Comparison of ENCODE assay signal across 16 cellular contexts in the genomic region with DNA sequence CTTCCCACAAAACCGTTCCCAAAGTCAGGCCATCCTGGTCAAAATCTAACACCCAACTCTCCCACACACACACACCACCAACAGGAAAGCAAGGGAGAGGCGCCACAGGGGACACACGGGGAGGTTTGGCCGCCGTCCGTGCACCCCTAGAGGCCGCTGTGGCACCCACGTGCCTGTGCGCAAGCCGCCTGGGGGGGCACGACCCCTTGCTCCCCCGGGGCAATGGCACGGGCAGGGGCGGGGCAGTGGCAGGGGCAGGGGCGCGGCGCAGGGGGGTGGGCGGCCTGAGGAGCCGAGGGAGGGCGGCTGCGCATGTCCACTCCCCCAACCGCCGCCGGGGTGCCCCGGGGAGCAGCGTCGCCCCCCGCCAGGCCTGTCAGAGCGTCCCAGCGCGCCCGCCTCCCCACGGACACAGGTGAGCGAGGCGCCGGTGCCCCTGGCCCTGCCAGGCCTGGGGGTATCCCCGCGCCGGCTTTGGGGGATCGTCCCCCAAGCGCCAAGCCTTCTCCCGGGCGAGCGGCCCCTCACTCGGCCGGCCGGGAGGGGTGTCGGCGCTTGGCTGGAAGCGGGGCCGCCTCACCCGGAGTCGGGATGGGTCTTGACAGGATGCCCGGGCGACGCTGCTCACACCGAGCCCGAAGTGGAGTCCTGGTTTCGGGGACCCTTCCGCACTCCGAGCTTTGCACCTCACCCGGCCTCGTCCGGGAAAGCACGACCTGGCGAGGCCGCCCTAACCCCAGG. TPM values are rescaled to one million over a fixed set of nuclear protein-coding genes. Genes with fewer than 3 reads are reported as not detected.
DNase-seq lines count a peak whose midpoint lies in the region; ATAC-seq and TF ChIP-seq lines count a peak whose summit lies in the region.
"Had no signal": no experiment of that assay in that cellular context is flagged by ENCODE, and none has a peak within 500 bp of the region (broad histone marks: within the 10 kb centered on the region; RNA-seq: fewer than 3 reads in every experiment).

A gene with protein sequence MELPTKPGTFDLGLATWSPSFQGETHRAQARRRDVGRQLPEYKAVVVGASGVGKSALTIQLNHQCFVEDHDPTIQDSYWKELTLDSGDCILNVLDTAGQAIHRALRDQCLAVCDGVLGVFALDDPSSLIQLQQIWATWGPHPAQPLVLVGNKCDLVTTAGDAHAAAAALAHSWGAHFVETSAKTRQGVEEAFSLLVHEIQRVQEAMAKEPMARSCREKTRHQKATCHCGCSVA (plus strand): TSS at position 379 of the 741 bp plus-strand sequence. CDS start 2,611 bp downstream, outside the sequence.

- H3K9me3 Mint-ChIP-seq in CD14-positive monocyte, result peaks cover 0 to 30% (median 18%) of the 10 kb centered on the region in 7 donors
- H3K9me3 Mint-ChIP-seq in activated T-cell treated with anti-CD3 and anti-CD28 coated beads, Interleukin-2, amount 50 U/mL, for 4 hours, result no peaks in the 10 kb centered on the region

- H3K4me3 Mint-ChIP-seq in CD14-positive monocyte, result peak within 1 kb of the TSS in 1 of 2 donors; percentile 82
- H3K4me3 Mint-ChIP-seq in activated T-cell treated with anti-CD3 and anti-CD28 coated beads, Interleukin-2, amount 50 U/mL, for 4 hours, result no peak within 1 kb of the TSS

- H3K27ac Mint-ChIP-seq in CD14-positive monocyte, result no peak within 1 kb of the TSS

- H3K27ac ChIP-seq in iPS-20b (ENCODE audit: low read length), result no peak within 1 kb of the TSS
- H3K27ac ChIP-seq: body of pancreas, RWPE1 had no signal

- H3K9ac ChIP-seq in iPS-20b (ENCODE audit: low read depth, low read length), result no peak within 1 kb of the TSS

- no peak for DNase-seq in CD14-positive monocyte (ENCODE audit: low spot score)
- DNase-seq in GM10266 (ENCODE audit: extremely low spot score), result peak; percentile 43
- DNase-seq in activated T-cell treated with anti-CD3 and anti-CD28 coated beads, Interleukin-2, amount 50 U/mL, for 4 hours, result no peak
- DNase-seq in HUDEP-2 (lab: John Stamatoyannopoulos, UW; ENCODE audit: unreplicated experiment in 76 of 76), result no peak
- DNase-seq in NCI-H1417 treated with DMSO at 0.1 percent for 48 hours (lab: John Stamatoyannopoulos, UW), result no peak
- DNase-seq: body of pancreas; NCI-H1417; NCI-H526 treated with DMSO at 0.1 percent for 48 hours; stimulated activated CD4-positive, alpha-beta T cell treated with anti-CD3 and anti-CD28 coated beads, Interleukin-4, amount 100 ng/mL, for 24 hours; stimulated activated naive CD4-positive, alpha-beta T cell treated with Interleukin-2 at 50 U/mL for 16 hours; T1000 had no signal

- H3K36me3 Mint-ChIP-seq in CD14-positive monocyte, result peaks cover 34 to 36% of the 10 kb centered on the region in 2 donors
- H3K36me3 Mint-ChIP-seq in activated T-cell treated with anti-CD3 and anti-CD28 coated beads, Interleukin-2, amount 50 U/mL, for 4 hours (ENCODE audit: insufficient read depth), result peaks cover 2% of the 10 kb centered on the region

- H3K27me3 Mint-ChIP-seq in CD14-positive monocyte (ENCODE audit: low read depth in 3 of 3), result peaks cover 33 to 51% (median 39%) of the 10 kb centered on the region in 3 donors
- H3K27me3 Mint-ChIP-seq in activated T-cell treated with anti-CD3 and anti-CD28 coated beads, Interleukin-2, amount 50 U/mL, for 4 hours (ENCODE audit: low read depth), result peaks cover 27% of the 10 kb centered on the region

- peak within 1 kb of the TSS; percentile 38; the same call in 1 of the 2 replicates for H3K4me3 ChIP-seq in iPS-20b (ENCODE audit: low read length)
- H3K4me3 ChIP-seq: body of pancreas had no signal

- ATAC-seq in activated T-cell treated with anti-CD3 and anti-CD28 coated beads, Interleukin-2, amount 50 U/mL, for 4 hours, result peak; percentile 48 to 54
- ATAC-seq in HG02610 (IDR thresholded peaks at IDR 0.05; ENCODE audit: unreplicated experiment) (no peak), HG02970 (IDR thresholded peaks at IDR 0.05; ENCODE audit: low FRiP score, unreplicated experiment) (no peak)
- ATAC-seq: body of pancreas had no signal

- peaks cover 35% of the 10 kb centered on the region for H3K27me3 ChIP-seq in iPS-20b (ENCODE audit: insufficient read depth, low read length)
- H3K27me3 ChIP-seq: body of pancreas had no signal

- H3K36me3 ChIP-seq in iPS-20b (ENCODE audit: insufficient read depth, low read depth, low read length), result peaks cover 12% of the 10 kb centered on the region; the same call in 1 of the 2 replicates

- H3K9me3 ChIP-seq in iPS-20b (ENCODE audit: insufficient read depth, low read depth, low read length), result no peaks in the 10 kb centered on the region
- H3K9me3 ChIP-seq: body of pancreas had no signal

- TF ChIP-seq CTCF in CD14-positive monocyte (IDR thresholded peaks at IDR 0.05) (peak; percentile 8), GM10266 (IDR thresholded peaks at IDR 0.05; ENCODE audit: control insufficient read depth, insufficient read depth, low read depth, missing control alignments) (peak; percentile 27)

- intact Hi-C loops in CD14-positive monocyte (cut with micrococcal nuclease), result no loop called here

- H3K4me1 Mint-ChIP-seq in CD14-positive monocyte, result peaks cover 9% of the 10 kb centered on the region
- H3K4me1 Mint-ChIP-seq in activated T-cell treated with anti-CD3 and anti-CD28 coated beads, Interleukin-2, amount 50 U/mL, for 4 hours (ENCODE audit: low read depth), result peaks cover 7% of the 10 kb centered on the region

- no peaks in the 10 kb centered on the region for H3K4me1 ChIP-seq in iPS-20b (ENCODE audit: insufficient read depth, low read length)
- H3K4me1 ChIP-seq: body of pancreas had no signal

RNA-seq across cellular contexts. Expression of the gene that starts here (rescaled TPM):
- polyA plus RNA-seq in CD14-positive monocyte, result not detected
- under 1 TPM in 1 of 3 donors, not detected in 2; 0.37 TPM for total RNA-seq in activated T-cell treated with anti-CD3 and anti-CD28 coated beads, Interleukin-2, amount 50 U/mL, for 4 hours
- total RNA-seq: body of pancreas, fibroblast of villous mesenchyme had no signal

Comparison
In these comparisons a context has a peak if more than half of its experiments do, and no peak if none do; other contexts are left out.
1. Peak in ATAC-seq in activated T-cell treated with anti-CD3 and anti-CD28 coated beads, Interleukin-2, amount 50 U/mL, for 4 hours; RNA of the gene not detected or under 1 TPM.